ENCODE assay signal across 17 cellular contexts in the genomic region with DNA sequence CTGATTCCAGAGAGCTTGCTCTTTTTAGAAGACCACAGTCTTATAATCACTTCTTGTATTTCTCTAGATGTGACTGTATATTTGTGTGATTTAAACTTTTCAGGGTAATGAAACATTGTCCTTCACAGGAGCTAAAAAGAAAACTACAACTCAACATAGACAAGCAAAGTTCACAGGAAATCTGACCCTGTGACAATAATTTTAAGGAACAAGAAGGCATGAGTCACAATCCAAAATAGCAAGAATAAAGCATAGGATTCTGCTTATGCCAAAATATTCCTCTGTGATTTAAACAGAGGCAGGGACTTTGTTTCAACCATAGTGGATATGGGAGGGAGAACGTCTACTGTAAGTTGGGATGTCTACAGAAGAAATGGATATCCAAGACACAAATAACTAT. TPM values are rescaled to one million over a fixed set of nuclear protein-coding genes. Genes with fewer than 3 reads are reported as not detected.
DNase-seq lines count a peak whose midpoint lies in the region; ATAC-seq and TF ChIP-seq lines count a peak whose summit lies in the region.
"Had no signal": no experiment of that assay in that cellular context is flagged by ENCODE, and none has a peak within 500 bp of the region (broad histone marks: within the 10 kb centered on the region; RNA-seq: fewer than 3 reads in every experiment).

No MANE protein-coding gene starts in this region.

- POLR2A ChIA-PET in PC-3 (lab: Charles Lee; ENCODE audit: unreplicated experiment), result no interaction called here

- intact Hi-C loops in PC-3 (cut with micrococcal nuclease), result no loop called here
- intact Hi-C loops in left lung (cut with DNase I), result no loop called here
- intact Hi-C loops in upper lobe of right lung (cut with DNase I), result no loop called here

- H3K27ac ChIP-seq in PC-3 (ENCODE audit: low read length), result 0 out of 2 replicates have a peak overlapping the region, but pooled peaks have one; percentile 27
- peak overlapping the region in 1 of 2 donors; percentile 66 for H3K27ac ChIP-seq in left lung
- peak overlapping the region; percentile 44 for H3K27ac ChIP-seq in upper lobe of right lung
- H3K27ac ChIP-seq: C4-2B had no signal

- H3K9me3 Mint-ChIP-seq in activated T-cell treated with anti-CD3 and anti-CD28 coated beads, Interleukin-2, amount 50 U/mL, for 4 hours, result no peaks in the 10 kb centered on the region

- no peaks in the 10 kb centered on the region for H3K27me3 Mint-ChIP-seq in activated T-cell treated with anti-CD3 and anti-CD28 coated beads, Interleukin-2, amount 50 U/mL, for 4 hours (ENCODE audit: low read depth)

- H3K4me3 Mint-ChIP-seq in activated T-cell treated with anti-CD3 and anti-CD28 coated beads, Interleukin-2, amount 50 U/mL, for 4 hours, result no peak overlapping the region
- H3K4me3 Mint-ChIP-seq: CD8-positive, alpha-beta T cell; H9 had no signal

- H2AFZ ChIP-seq in PC-3 (ENCODE audit: low read length), result no peak overlapping the region

- H3K36me3 Mint-ChIP-seq in activated T-cell treated with anti-CD3 and anti-CD28 coated beads, Interleukin-2, amount 50 U/mL, for 4 hours (ENCODE audit: insufficient read depth), result peaks cover 1% of the 10 kb centered on the region
- H3K36me3 Mint-ChIP-seq: CD8-positive, alpha-beta T cell had no signal

- no peaks in the 10 kb centered on the region for H3K79me2 ChIP-seq in PC-3 (ENCODE audit: low read length)

- H3K27me3 ChIP-seq in PC-3 (ENCODE audit: low read length) (no peaks in the 10 kb centered on the region), left lung (no peaks in the 10 kb centered on the region), upper lobe of right lung (no peaks in the 10 kb centered on the region)

- no peak overlapping the region for H3K4me3 ChIP-seq in PC-3 (ENCODE audit: low read length)
- H3K4me3 ChIP-seq in left lung, result no peak overlapping the region
- H3K4me3 ChIP-seq in upper lobe of right lung, result no peak overlapping the region
- H3K4me3 ChIP-seq: GM12878 had no signal

- DNase-seq in CD1c-positive myeloid dendritic cell (ENCODE audit: extremely low spot score), result peak; percentile 80
- peak; percentile 34 for DNase-seq in PC-3
- no peak for DNase-seq in left lung
- no peak for DNase-seq in upper lobe of right lung
- no peak for DNase-seq in activated T-cell treated with anti-CD3 and anti-CD28 coated beads, Interleukin-2, amount 50 U/mL, for 4 hours
- DNase-seq in NCI-H1436 treated with DMSO at 0.1 percent for 48 hours (lab: John Stamatoyannopoulos, UW), result no peak
- no peak for DNase-seq in GF-D8 (lab: John Stamatoyannopoulos, UW)
- DNase-seq: ACHN; AML-193; Calu3; CD8-positive, alpha-beta T cell; DMS79 treated with DMSO at 0.1 percent for 48 hours; H9; IMR-90 had no signal

- H3F3A ChIP-seq in PC-3 (ENCODE audit: low read length, unreplicated experiment), result no peaks in the 10 kb centered on the region

- H3K4me1 ChIP-seq in PC-3 (ENCODE audit: insufficient read depth, low read length) (peaks cover 40% of the 10 kb centered on the region), left lung (peaks cover 0 to 22% of the 10 kb centered on the region in 2 donors), upper lobe of right lung (no peaks in the 10 kb centered on the region)

- peak overlapping the region; percentile 29 for H3K4me2 ChIP-seq in PC-3 (ENCODE audit: low read length)

- no TSS peak for BruUV-seq in PC-3 (replicated peaks; lab: Mats Ljungman, UMichigan)

- no peaks in the 10 kb centered on the region for H3K9me2 ChIP-seq in PC-3 (replicated peaks; ENCODE audit: low read length)

- H3K9ac ChIP-seq in PC-3 (ENCODE audit: low read length), result no peak overlapping the region

- no peak for ATAC-seq in PC-3
- peak; percentile 33 for ATAC-seq in left lung
- ATAC-seq in upper lobe of right lung, result peak; percentile 50
- ATAC-seq in activated T-cell treated with anti-CD3 and anti-CD28 coated beads, Interleukin-2, amount 50 U/mL, for 4 hours, result no peak
- ATAC-seq: CD8-positive, alpha-beta T cell; GM12878 had no signal

- CTCF ChIA-PET in PC-3 (lab: Charles Lee), result no interaction called here

- peaks cover 18% of the 10 kb centered on the region for H3K4me1 Mint-ChIP-seq in activated T-cell treated with anti-CD3 and anti-CD28 coated beads, Interleukin-2, amount 50 U/mL, for 4 hours (ENCODE audit: low read depth)
- H3K4me1 Mint-ChIP-seq: H9 had no signal

- TF ChIP-seq CTCF in PC-3 (conservative IDR thresholded peaks at IDR 0.05; ENCODE audit: low read depth, low read length) (no peak), left lung (IDR thresholded peaks at IDR 0.05) (no peak), upper lobe of right lung (IDR thresholded peaks at IDR 0.05) (no peak)

- H3K9me3 ChIP-seq in PC-3 (ENCODE audit: low read length) (no peaks in the 10 kb centered on the region), left lung (no peaks in the 10 kb centered on the region), upper lobe of right lung (no peaks in the 10 kb centered on the region)

- no peaks in the 10 kb centered on the region for H4K20me1 ChIP-seq in PC-3 (ENCODE audit: low read length)

- H3K36me3 ChIP-seq in PC-3 (ENCODE audit: low read depth, low read length), result no peaks in the 10 kb centered on the region
- no peaks in the 10 kb centered on the region for H3K36me3 ChIP-seq in left lung
- no peaks in the 10 kb centered on the region for H3K36me3 ChIP-seq in upper lobe of right lung

RNA-seq across cellular contexts. Expression of a gene that starts 44.3 kb away (rescaled TPM):
- not detected in 2 replicates for total RNA-seq in PC-3 (2014; rRNA removed)
- total RNA-seq in left lung, result 10 to 100 TPM in 1 of 2 donors, 1 to 10 TPM in 1; 3.1 to 11.1 TPM
- 7.7 TPM for total RNA-seq in upper lobe of right lung
- total RNA-seq in activated T-cell treated with anti-CD3 and anti-CD28 coated beads, Interleukin-2, amount 50 U/mL, for 4 hours, result 1 to 10 TPM; 4.8 to 5.3 (median 4.8) TPM
- total RNA-seq: H1, H9 had no signal

RNA-seq across cellular contexts. Expression of a gene that starts 56.3 kb away (rescaled TPM):
- 0.18 and 0.40 TPM in 2 replicates for total RNA-seq in PC-3 (2014; rRNA removed)
- total RNA-seq in left lung, result 10 to 100 TPM; 31.0 to 48.3 TPM
- total RNA-seq in upper lobe of right lung, result 47.4 TPM
- total RNA-seq in activated T-cell treated with anti-CD3 and anti-CD28 coated beads, Interleukin-2, amount 50 U/mL, for 4 hours, result 1 to 10 TPM; 5.6 to 6.6 (median 5.7) TPM

Comparison
In these comparisons a context has a peak if more than half of its experiments do, and no peak if none do; other contexts are left out.
1. DNase-seq: peak in CD1c-positive myeloid dendritic cell (single experiment) and PC-3 (single experiment); none in left lung (0 of 2), upper lobe of right lung (single experiment), activated T-cell treated with anti-CD3 and anti-CD28 coated beads, Interleukin-2, amount 50 U/mL, for 4 hours (single experiment), NCI-H1436 treated with DMSO at 0.1 percent for 48 hours (single experiment) and GF-D8 (single experiment).
2. ATAC-seq: peak in left lung (single experiment) and upper lobe of right lung (single experiment); none in PC-3 (single experiment) and activated T-cell treated with anti-CD3 and anti-CD28 coated beads, Interleukin-2, amount 50 U/mL, for 4 hours (0 of 2).